Comparison of ENCODE assay signal across 1 cellular context in genomic region chr1:64961923-64962322, GRCh38.
TF ChIP-seq lines count a peak whose summit lies in the region.

No MANE protein-coding gene starts in this region.

TF ChIP-seq in GM12878, 131 proteins besides CTCF, POLR2A, EP300 and RAD21 (continued from another document):
- TF ChIP-seq ELK1 (IDR thresholded peaks at IDR 0.05; ENCODE audit: low read depth, low read length): no peak
- no peak for TF ChIP-seq RBBP5 (conservative IDR thresholded peaks at IDR 0.05)
- no peak for TF ChIP-seq TBL1XR1 (IDR thresholded peaks at IDR 0.05; ENCODE audit: low read depth, low read length)
- no peak for TF ChIP-seq KLF5 (IDR thresholded peaks at IDR 0.05; ENCODE audit: partially characterized antibody)
- no peak for TF ChIP-seq KAT2A (conservative IDR thresholded peaks at IDR 0.05; ENCODE audit: control insufficient read depth, low read depth, low read length)
- no peak for TF ChIP-seq NR2C1 (IDR thresholded peaks at IDR 0.05)
- no peak for TF ChIP-seq PAX8 (IDR thresholded peaks at IDR 0.05)
- TF ChIP-seq POLR2AphosphoS2 (IDR thresholded peaks at IDR 0.05; ENCODE audit: low read depth, low read length): no peak
- TF ChIP-seq PAX5 (IDR thresholded peaks at IDR 0.05; ENCODE audit: borderline replicate concordance, low read depth, low read length): no peak
- no peak for TF ChIP-seq ATF3 (IDR thresholded peaks at IDR 0.05; ENCODE audit: borderline replicate concordance, extremely low read depth, low read depth, low read length)
TF ChIP-seq in GM12878: peak in this region for 0.
